In genomic region chr7:108284349-108285017, GRCh38 we compare ENCODE assay signal across 11 cellular contexts.
DNase-seq lines count a peak whose midpoint lies in the region; ATAC-seq, FAIRE-seq and TF ChIP-seq lines count a peak whose summit lies in the region.
"Had no signal": no experiment of that assay in that cellular context is flagged by ENCODE, and none has a peak within 500 bp of the region (broad histone marks: within the 10 kb centered on the region; RNA-seq: fewer than 3 reads in every experiment).

No MANE protein-coding gene starts in this region.

- no peaks in the 10 kb centered on the region for H3K27me3 ChIP-seq in spleen (replicated peaks in 1 of 7)
- H3K27me3 ChIP-seq in CD8-positive, alpha-beta T cell (ENCODE audit: insufficient read depth, low read length), result no peaks in the 10 kb centered on the region

- no peaks in the 10 kb centered on the region for H3K9me3 ChIP-seq in spleen
- H3K9me3 ChIP-seq in CD8-positive, alpha-beta T cell (ENCODE audit: low read length), result no peaks in the 10 kb centered on the region

- TF ChIP-seq CTCF in spleen (IDR thresholded peaks at IDR 0.05 in 8 of 11, conservative IDR thresholded peaks at IDR 0.05 in 3 of 11), result no peak
- TF ChIP-seq CTCF in CD8-positive, alpha-beta T cell (IDR thresholded peaks at IDR 0.05), result no peak

- H3K4me3 Mint-ChIP-seq in activated naive CD8-positive, alpha-beta T cell, result peak overlapping the region; percentile 1
- no peak overlapping the region for H3K4me3 Mint-ChIP-seq in CD8-positive, alpha-beta T cell

- no peak for TF ChIP-seq POLR2A in spleen (IDR thresholded peaks at IDR 0.05)

- peaks cover 4% of the 10 kb centered on the region for H3K36me3 Mint-ChIP-seq in activated naive CD8-positive, alpha-beta T cell
- peaks cover 3% of the 10 kb centered on the region for H3K36me3 Mint-ChIP-seq in CD8-positive, alpha-beta T cell

- no peaks in the 10 kb centered on the region for H3K36me3 ChIP-seq in spleen
- H3K36me3 ChIP-seq in CD8-positive, alpha-beta T cell (ENCODE audit: insufficient read depth, low read length), result no peaks in the 10 kb centered on the region

- DNase-seq in GM18507 (ENCODE audit: extremely low spot score, insufficient read length, low read depth) (no peak), spleen (no peak), SIG-M5 (lab: John Stamatoyannopoulos, UW) (no peak), hepatic stellate cell (ENCODE audit: low spot score) (no peak)
- DNase-seq in CD8-positive, alpha-beta T cell, result no peak
- DNase-seq: DMS 273 treated with DMSO at 0.1 percent for 48 hours, NCI-H82, T1000 had no signal

- intact Hi-C loops in spleen (cut with DNase I; ENCODE audit: low total_unique reads), result no loop called here
- intact Hi-C loops in CD8-positive, alpha-beta T cell (cut with DNase I, micrococcal nuclease), result loop anchor here in 1 of 2 experiments (10.0 kb wide), 1 partner anchor 1550 kb away; no protein-coding TSS in a partner anchor

- no peaks in the 10 kb centered on the region for H3K9me3 Mint-ChIP-seq in activated naive CD8-positive, alpha-beta T cell (ENCODE audit: low read depth)
- H3K9me3 Mint-ChIP-seq in CD8-positive, alpha-beta T cell, result no peaks in the 10 kb centered on the region

- peak; percentile 84 for ATAC-seq in GM19463 (IDR thresholded peaks at IDR 0.05; ENCODE audit: unreplicated experiment)
- peak; percentile 82 for ATAC-seq in HG03432 (IDR thresholded peaks at IDR 0.05; ENCODE audit: unreplicated experiment)
- no peak for ATAC-seq in CD8-positive, alpha-beta T cell

- H3K27ac ChIP-seq in spleen, result no peak overlapping the region
- no peak overlapping the region for H3K27ac ChIP-seq in CD8-positive, alpha-beta T cell (ENCODE audit: low read depth, low read length)

- H3K27me3 Mint-ChIP-seq in activated naive CD8-positive, alpha-beta T cell, result no peaks in the 10 kb centered on the region
- H3K27me3 Mint-ChIP-seq in CD8-positive, alpha-beta T cell (ENCODE audit: low read depth), result no peaks in the 10 kb centered on the region

- peaks cover 0 to 18% (median 5%) of the 10 kb centered on the region in 6 donors for H3K4me1 ChIP-seq in spleen
- peaks cover 7% of the 10 kb centered on the region for H3K4me1 ChIP-seq in CD8-positive, alpha-beta T cell (ENCODE audit: insufficient read depth, low read length)

- POLR2A ChIA-PET in CD8-positive, alpha-beta T cell (lab: Charles Lee), result no interaction called here

- CTCF ChIA-PET in CD8-positive, alpha-beta T cell (lab: Charles Lee), result no interaction called here

- no peak overlapping the region for H3K27ac Mint-ChIP-seq in activated naive CD8-positive, alpha-beta T cell
- H3K27ac Mint-ChIP-seq in CD8-positive, alpha-beta T cell, result no peak overlapping the region

- WGBS in spleen, 5 donors, result 33 to 54% (median 47%) methylated on average over 7 of the region's 7 CpGs

- H3K4me1 Mint-ChIP-seq in activated naive CD8-positive, alpha-beta T cell (ENCODE audit: low read depth), result peaks cover 24% of the 10 kb centered on the region
- H3K4me1 Mint-ChIP-seq in CD8-positive, alpha-beta T cell (ENCODE audit: low read depth), result peaks cover 28% of the 10 kb centered on the region

- FAIRE-seq in GM18507 (lab: Jason Lieb, UNC), result peak; percentile 61

- H3K4me3 ChIP-seq in spleen, result no peak overlapping the region
- no peak overlapping the region for H3K4me3 ChIP-seq in CD8-positive, alpha-beta T cell (ENCODE audit: low read depth, low read length)
